8 cellular contexts compared by ENCODE assay signal in genomic region chr7:105003275-105003674, GRCh38. TPM values are rescaled to one million over a fixed set of nuclear protein-coding genes. Genes with fewer than 3 reads are reported as not detected.
DNase-seq lines count a peak whose midpoint lies in the region; ATAC-seq lines count a peak whose summit lies in the region.

No MANE protein-coding gene starts in this region.

- peak overlapping the region; percentile 66 for H3K4me3 Mint-ChIP-seq in activated T-helper 17 cell treated with anti-CD3 and anti-CD28 coated beads, Interleukin-2, amount 50 U/mL, for 72 hours

- DNase-seq in activated T-cell treated with anti-CD3 and anti-CD28 coated beads for 24 hours (ENCODE audit: low read depth) (peak; percentile 27), glomerular visceral epithelial cell (ENCODE audit: extremely low spot score) (peak; percentile 67), NCI-H1048 (lab: John Stamatoyannopoulos, UW) (no peak)
- no peak for DNase-seq in activated T-cell treated with anti-CD3 and anti-CD28 coated beads, Interleukin-2, amount 50 U/mL, for 1 hour

- no peaks in the 10 kb centered on the region for H3K27me3 ChIP-seq in skeletal muscle satellite cell (ENCODE audit: control insufficient read depth, insufficient read depth, low read length)

- peak overlapping the region; percentile 77 for H3K4me2 ChIP-seq in skeletal muscle satellite cell (ENCODE audit: low read length)

- peak overlapping the region; percentile 44 for H3K4me3 ChIP-seq in skeletal muscle satellite cell (ENCODE audit: low read length)

- no peaks in the 10 kb centered on the region for H3K9me3 Mint-ChIP-seq in activated T-helper 17 cell treated with anti-CD3 and anti-CD28 coated beads, Interleukin-2, amount 50 U/mL, for 72 hours

- H3K4me1 ChIP-seq in skeletal muscle satellite cell (ENCODE audit: control insufficient read depth, insufficient read depth, low read length): peaks cover 50% of the 10 kb centered on the region

- H3K9me3 ChIP-seq in skeletal muscle satellite cell (replicated peaks; ENCODE audit: low read length): no peaks in the 10 kb centered on the region

- ATAC-seq in activated T-helper 17 cell treated with anti-CD3 and anti-CD28 coated beads, Interleukin-2, amount 50 U/mL, for 72 hours (replicated peaks): peak; percentile 97
- ATAC-seq in HG02973 (IDR thresholded peaks at IDR 0.05; ENCODE audit: unreplicated experiment): no peak
- ATAC-seq in HG03039 (IDR thresholded peaks at IDR 0.05; ENCODE audit: unreplicated experiment): no peak

- H3K27me3 Mint-ChIP-seq in activated T-helper 17 cell treated with anti-CD3 and anti-CD28 coated beads, Interleukin-2, amount 50 U/mL, for 72 hours: no peaks in the 10 kb centered on the region

- peak overlapping the region; percentile 34 for H3K27ac Mint-ChIP-seq in activated T-helper 17 cell treated with anti-CD3 and anti-CD28 coated beads, Interleukin-2, amount 50 U/mL, for 72 hours

- H3K36me3 ChIP-seq in skeletal muscle satellite cell (ENCODE audit: insufficient read depth, low read length): peaks cover 16% of the 10 kb centered on the region

- H3K36me3 Mint-ChIP-seq in activated T-helper 17 cell treated with anti-CD3 and anti-CD28 coated beads, Interleukin-2, amount 50 U/mL, for 72 hours (ENCODE audit: low read depth): peaks cover 100% of the 10 kb centered on the region

- peaks cover 53% of the 10 kb centered on the region for H3K4me1 Mint-ChIP-seq in activated T-helper 17 cell treated with anti-CD3 and anti-CD28 coated beads, Interleukin-2, amount 50 U/mL, for 72 hours

- H3K9ac ChIP-seq in skeletal muscle satellite cell (ENCODE audit: low read depth, low read length): peak overlapping the region; percentile 65

RNA-seq across cellular contexts. Expression of gene KMT2E, which starts 10.7 kb away (rescaled TPM):
- total RNA-seq in activated T-helper 17 cell treated with anti-CD3 and anti-CD28 coated beads, Interleukin-2, amount 50 U/mL, for 72 hours: 100 to 1,000 TPM in 1 of 2 donors, 10 to 100 TPM in 1; 85.2 to 181 TPM
- total RNA-seq in skeletal muscle satellite cell (2012; rRNA removed): 55.9 and 67.9 TPM in 2 replicates

Comparison
In these comparisons a context has a peak if more than half of its experiments do, and no peak if none do; other contexts are left out.
1. DNase-seq: peak in activated T-cell treated with anti-CD3 and anti-CD28 coated beads for 24 hours (single experiment) and glomerular visceral epithelial cell (single experiment); none in activated T-cell treated with anti-CD3 and anti-CD28 coated beads, Interleukin-2, amount 50 U/mL, for 1 hour (single experiment) and NCI-H1048 (single experiment).